8 cellular contexts compared by ENCODE assay signal in the genomic region with DNA sequence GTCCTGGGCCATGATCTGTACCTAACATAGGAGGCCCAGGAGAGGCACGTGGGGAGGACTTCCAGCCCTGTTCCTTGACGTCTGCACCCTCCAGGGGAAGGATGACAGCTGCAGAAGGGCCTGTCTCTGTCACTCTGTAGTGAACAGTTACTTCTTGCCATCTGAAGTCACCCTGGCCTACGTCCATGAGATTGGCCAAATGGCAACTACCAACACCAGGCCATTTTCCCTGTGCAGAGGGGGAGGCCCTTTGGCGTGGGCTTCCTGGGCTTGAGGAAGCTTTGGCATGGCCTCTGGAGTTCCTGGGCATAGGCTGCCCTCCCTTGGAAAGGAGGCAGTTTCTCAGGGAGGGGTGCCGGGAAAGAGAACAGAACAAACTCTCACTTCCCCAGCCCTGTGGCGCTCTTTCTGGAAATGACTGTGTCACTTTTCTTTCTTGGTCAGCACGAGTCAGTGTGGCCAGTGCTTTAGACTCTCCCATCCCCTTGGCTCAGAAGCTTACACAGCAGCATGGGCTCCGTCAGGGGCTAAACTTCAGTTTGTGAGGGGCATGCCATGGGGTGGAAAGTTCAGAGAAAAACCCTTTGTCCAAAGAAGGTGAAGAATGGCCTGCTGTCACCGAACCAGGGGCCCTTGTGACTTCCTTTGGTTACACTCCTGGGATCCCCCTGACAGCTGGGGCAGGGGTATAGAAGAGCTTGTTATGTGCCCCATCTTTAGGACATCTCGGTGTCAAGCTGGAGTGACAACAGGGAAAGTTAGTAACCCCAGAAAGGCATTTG. TPM values are rescaled to one million over a fixed set of nuclear protein-coding genes. Genes with fewer than 3 reads are reported as not detected.
DNase-seq lines count a peak whose midpoint lies in the region; ATAC-seq and TF ChIP-seq lines count a peak whose summit lies in the region.

No MANE protein-coding gene starts in this region.

- TF ChIP-seq CTCF in esophagus muscularis mucosa (IDR thresholded peaks at IDR 0.05): no peak
- no peak for TF ChIP-seq CTCF in thoracic aorta (IDR thresholded peaks at IDR 0.05)

- peak; percentile 56 for DNase-seq in activated CD8-positive, alpha-beta memory T cell treated with anti-CD3 and anti-CD28 coated beads, Interleukin-2, amount 10 ng/mL, durations not matched to agents 7 days and 5 days
- DNase-seq in activated CD8-positive, alpha-beta memory T cell treated with anti-CD3 and anti-CD28 coated beads for 24 hours: no peak
- DNase-seq in esophagus muscularis mucosa (ENCODE audit: extremely low spot score) (no peak), thoracic aorta (ENCODE audit: low spot score) (peak; percentile 25), GOT3 (lab: John Stamatoyannopoulos, UW) (no peak)
- DNase-seq in activated CD4-positive, alpha-beta T cell treated with anti-CD3 and anti-CD28 coated beads, Interleukin-2, amount 10 ng/mL, durations not matched to agents 7 days and 5 days: no peak

- H3K27ac ChIP-seq in esophagus muscularis mucosa (replicated peaks in 1 of 4): peak overlapping the region in 3 of 4 donors; percentile 17 to 61 (median 40)
- H3K27ac ChIP-seq in thoracic aorta: peak overlapping the region; percentile 45 to 54

- POLR2A ChIA-PET in activated CD4-positive, alpha-beta T cell treated with anti-CD3 and anti-CD28 coated beads, Interleukin-2, amount 10 ng/mL, durations not matched to agents 7 days and 5 days (lab: Charles Lee): no interaction called here

- H3K27me3 ChIP-seq in esophagus muscularis mucosa (peaks cover 0 to 4% (median 0%) of the 10 kb centered on the region in 4 donors), thoracic aorta (replicated peaks; ENCODE audit: insufficient read depth) (no peaks in the 10 kb centered on the region)

- 65% methylated on average over 7 of the region's 10 CpGs for WGBS in esophagus muscularis mucosa

- H3K36me3 Mint-ChIP-seq in activated CD8-positive, alpha-beta memory T cell treated with anti-CD3 and anti-CD28 coated beads, Interleukin-2, amount 10 ng/mL, durations not matched to agents 7 days and 5 days: peaks cover 5% of the 10 kb centered on the region
- H3K36me3 Mint-ChIP-seq in activated CD4-positive, alpha-beta T cell treated with anti-CD3 and anti-CD28 coated beads, Interleukin-2, amount 10 ng/mL, durations not matched to agents 7 days and 5 days (ENCODE audit: low read depth): peaks cover 13% of the 10 kb centered on the region

- TF ChIP-seq POLR2A in esophagus muscularis mucosa (IDR thresholded peaks at IDR 0.05; ENCODE audit: low read depth): no peak

- no peak for TF ChIP-seq EP300 in esophagus muscularis mucosa (IDR thresholded peaks at IDR 0.05)

- H3K36me3 ChIP-seq in esophagus muscularis mucosa (no peaks in the 10 kb centered on the region), thoracic aorta (no peaks in the 10 kb centered on the region)

- H3K9me3 ChIP-seq in esophagus muscularis mucosa (no peaks in the 10 kb centered on the region), thoracic aorta (no peaks in the 10 kb centered on the region)

- H3K27me3 Mint-ChIP-seq in activated CD8-positive, alpha-beta memory T cell treated with anti-CD3 and anti-CD28 coated beads, Interleukin-2, amount 10 ng/mL, durations not matched to agents 7 days and 5 days: no peaks in the 10 kb centered on the region
- H3K27me3 Mint-ChIP-seq in activated CD4-positive, alpha-beta T cell treated with anti-CD3 and anti-CD28 coated beads, Interleukin-2, amount 10 ng/mL, durations not matched to agents 7 days and 5 days: no peaks in the 10 kb centered on the region

- H3K4me1 ChIP-seq in esophagus muscularis mucosa (peaks cover 48 to 93% (median 73%) of the 10 kb centered on the region in 4 donors), thoracic aorta (ENCODE audit: control insufficient read depth in 1 of 2, low read depth in 2 of 2) (peaks cover 29 to 43% of the 10 kb centered on the region in 2 donors)

- H3K4me1 Mint-ChIP-seq in activated CD8-positive, alpha-beta memory T cell treated with anti-CD3 and anti-CD28 coated beads, Interleukin-2, amount 10 ng/mL, durations not matched to agents 7 days and 5 days: peaks cover 44% of the 10 kb centered on the region
- peaks cover 42% of the 10 kb centered on the region for H3K4me1 Mint-ChIP-seq in activated CD4-positive, alpha-beta T cell treated with anti-CD3 and anti-CD28 coated beads, Interleukin-2, amount 10 ng/mL, durations not matched to agents 7 days and 5 days

- H3K4me3 Mint-ChIP-seq in activated CD8-positive, alpha-beta memory T cell treated with anti-CD3 and anti-CD28 coated beads, Interleukin-2, amount 10 ng/mL, durations not matched to agents 7 days and 5 days: peak overlapping the region; percentile 32
- no peak overlapping the region for H3K4me3 Mint-ChIP-seq in activated CD4-positive, alpha-beta T cell treated with anti-CD3 and anti-CD28 coated beads, Interleukin-2, amount 10 ng/mL, durations not matched to agents 7 days and 5 days

- CTCF ChIA-PET in activated CD8-positive, alpha-beta memory T cell treated with anti-CD3 and anti-CD28 coated beads, Interleukin-2, amount 10 ng/mL, durations not matched to agents 7 days and 5 days (lab: Charles Lee): interaction anchor here (0.5 to 1.5 kb wide), 5 partner anchors 12 to 159 kb away, joined by 3 to 5 read pairs (median 4); a partner anchor contains a TSS
- CTCF ChIA-PET in activated CD4-positive, alpha-beta T cell treated with anti-CD3 and anti-CD28 coated beads, Interleukin-2, amount 10 ng/mL, durations not matched to agents 7 days and 5 days (lab: Charles Lee): interaction anchor here (1.0 kb wide), 3 partner anchors 10 to 54 kb away, joined by 3 to 5 read pairs (median 5); no protein-coding TSS in a partner anchor

- H3K9me3 Mint-ChIP-seq in activated CD8-positive, alpha-beta memory T cell treated with anti-CD3 and anti-CD28 coated beads, Interleukin-2, amount 10 ng/mL, durations not matched to agents 7 days and 5 days (ENCODE audit: low read depth): no peaks in the 10 kb centered on the region
- H3K9me3 Mint-ChIP-seq in activated CD4-positive, alpha-beta T cell treated with anti-CD3 and anti-CD28 coated beads, Interleukin-2, amount 10 ng/mL, durations not matched to agents 7 days and 5 days: no peaks in the 10 kb centered on the region

- H3K27ac Mint-ChIP-seq in activated CD8-positive, alpha-beta memory T cell treated with anti-CD3 and anti-CD28 coated beads, Interleukin-2, amount 10 ng/mL, durations not matched to agents 7 days and 5 days: peak overlapping the region; percentile 33
- no peak overlapping the region for H3K27ac Mint-ChIP-seq in activated CD4-positive, alpha-beta T cell treated with anti-CD3 and anti-CD28 coated beads, Interleukin-2, amount 10 ng/mL, durations not matched to agents 7 days and 5 days

- H3K4me3 ChIP-seq in esophagus muscularis mucosa (no peak overlapping the region), thoracic aorta (no peak overlapping the region)

- no peak for ATAC-seq in activated CD8-positive, alpha-beta memory T cell treated with anti-CD3 and anti-CD28 coated beads, Interleukin-2, amount 10 ng/mL, durations not matched to agents 7 days and 5 days
- peak; percentile 62 for ATAC-seq in HG03108 (IDR thresholded peaks at IDR 0.05; ENCODE audit: unreplicated experiment)
- ATAC-seq in thoracic aorta (ENCODE audit: insufficient number of reproducible peaks, low FRiP score, low read depth): no peak
- no peak for ATAC-seq in GM19455 (IDR thresholded peaks at IDR 0.05; ENCODE audit: unreplicated experiment)

- intact Hi-C loops in esophagus muscularis mucosa (cut with DNase I): no loop called here

RNA-seq across cellular contexts. Expression of a gene that starts 5.3 kb away (rescaled TPM):
- 10 to 100 TPM; 38.5 to 48.1 TPM for total RNA-seq in activated CD8-positive, alpha-beta memory T cell treated with anti-CD3 and anti-CD28 coated beads, Interleukin-2, amount 10 ng/mL, durations not matched to agents 7 days and 5 days
- 10 to 100 TPM; 24.9 to 43.5 (median 30.6) TPM for total RNA-seq in esophagus muscularis mucosa
- 10 to 100 TPM; 18.5 to 21.2 TPM for total RNA-seq in thoracic aorta
- 10 to 100 TPM; 32.4 to 34.3 TPM for total RNA-seq in activated CD4-positive, alpha-beta T cell treated with anti-CD3 and anti-CD28 coated beads, Interleukin-2, amount 10 ng/mL, durations not matched to agents 7 days and 5 days

RNA-seq across cellular contexts. Expression of a gene that starts 28.4 kb away (rescaled TPM):
- 1 to 10 TPM; 1.2 to 1.7 TPM for total RNA-seq in activated CD8-positive, alpha-beta memory T cell treated with anti-CD3 and anti-CD28 coated beads, Interleukin-2, amount 10 ng/mL, durations not matched to agents 7 days and 5 days
- total RNA-seq in esophagus muscularis mucosa (1 to 10 TPM in 2 of 4 donors, under 1 TPM in 1, not detected in 1; 0.97 to 3.6 (median 1.1) TPM), thoracic aorta (1 to 10 TPM; 2.4 to 3.5 TPM)
- 1 to 10 TPM; 2.4 TPM for total RNA-seq in activated CD4-positive, alpha-beta T cell treated with anti-CD3 and anti-CD28 coated beads, Interleukin-2, amount 10 ng/mL, durations not matched to agents 7 days and 5 days

RNA-seq across cellular contexts. Expression of a gene that starts 40.6 kb away (rescaled TPM):
- 10 to 100 TPM; 16.0 to 19.2 TPM for total RNA-seq in activated CD8-positive, alpha-beta memory T cell treated with anti-CD3 and anti-CD28 coated beads, Interleukin-2, amount 10 ng/mL, durations not matched to agents 7 days and 5 days
- total RNA-seq in esophagus muscularis mucosa: 10 to 100 TPM; 18.7 to 29.5 (median 27.7) TPM
- 10 to 100 TPM; 19.4 to 22.4 TPM for total RNA-seq in thoracic aorta
- 10 to 100 TPM in 1 of 2 experiments, 1 to 10 TPM in 1; 8.6 to 11.2 TPM for total RNA-seq in activated CD4-positive, alpha-beta T cell treated with anti-CD3 and anti-CD28 coated beads, Interleukin-2, amount 10 ng/mL, durations not matched to agents 7 days and 5 days

RNA-seq across cellular contexts. Expression of a gene that starts 51.8 kb away (rescaled TPM):
- 10 to 100 TPM; 21.7 to 27.3 TPM for total RNA-seq in activated CD8-positive, alpha-beta memory T cell treated with anti-CD3 and anti-CD28 coated beads, Interleukin-2, amount 10 ng/mL, durations not matched to agents 7 days and 5 days
- total RNA-seq in esophagus muscularis mucosa (10 to 100 TPM; 23.3 to 50.1 (median 31.0) TPM), thoracic aorta (10 to 100 TPM; 51.2 to 79.6 TPM)
- total RNA-seq in activated CD4-positive, alpha-beta T cell treated with anti-CD3 and anti-CD28 coated beads, Interleukin-2, amount 10 ng/mL, durations not matched to agents 7 days and 5 days: 10 to 100 TPM; 19.9 to 23.3 TPM

RNA-seq across cellular contexts. Expression of a gene that starts 52.0 kb away (rescaled TPM):
- total RNA-seq in activated CD8-positive, alpha-beta memory T cell treated with anti-CD3 and anti-CD28 coated beads, Interleukin-2, amount 10 ng/mL, durations not matched to agents 7 days and 5 days: 10 to 100 TPM; 25.2 to 28.5 TPM
- total RNA-seq in esophagus muscularis mucosa (10 to 100 TPM; 32.6 to 58.7 (median 45.9) TPM), thoracic aorta (10 to 100 TPM; 33.3 to 34.8 TPM)
- total RNA-seq in activated CD4-positive, alpha-beta T cell treated with anti-CD3 and anti-CD28 coated beads, Interleukin-2, amount 10 ng/mL, durations not matched to agents 7 days and 5 days: 10 to 100 TPM; 17.5 to 22.3 TPM

Comparison
In these comparisons a context has a peak if more than half of its experiments do, and no peak if none do; other contexts are left out.
1. DNase-seq: peak in activated CD8-positive, alpha-beta memory T cell treated with anti-CD3 and anti-CD28 coated beads, Interleukin-2, amount 10 ng/mL, durations not matched to agents 7 days and 5 days (single experiment) and thoracic aorta (single experiment); none in activated CD8-positive, alpha-beta memory T cell treated with anti-CD3 and anti-CD28 coated beads for 24 hours (single experiment), esophagus muscularis mucosa (single experiment), GOT3 (single experiment) and activated CD4-positive, alpha-beta T cell treated with anti-CD3 and anti-CD28 coated beads, Interleukin-2, amount 10 ng/mL, durations not matched to agents 7 days and 5 days (single experiment).